ENCODE assay signal across 8 cellular contexts in genomic region chr5:109688647-109688998, GRCh38. TPM values are rescaled to one million over a fixed set of nuclear protein-coding genes. Genes with fewer than 3 reads are reported as not detected.
DNase-seq lines count a peak whose midpoint lies in the region; ATAC-seq and TF ChIP-seq lines count a peak whose summit lies in the region.

No MANE protein-coding gene starts in this region.

- H3K36me3 ChIP-seq in Panc1 (ENCODE audit: control insufficient read depth, insufficient read depth, low read length), result no peaks in the 10 kb centered on the region; the same call in 1 of the 2 replicates
- H3K36me3 ChIP-seq in colonic mucosa, result no peaks in the 10 kb centered on the region
- H3K36me3 ChIP-seq in vagina, result no peaks in the 10 kb centered on the region

- H3K9ac ChIP-seq in colonic mucosa (ENCODE audit: low read depth in 2 of 2, low read length in 2 of 2), result peak overlapping the region; percentile 72 to 87

- no TSS peak for BruUV-seq in Panc1 (replicated peaks; lab: Mats Ljungman, UMichigan)

- intact Hi-C loops in Panc1 (cut with micrococcal nuclease; ENCODE audit: unreplicated experiment) (no loop called here), colonic mucosa (cut with DNase I) (loop anchor here (5.0 kb wide), 1 partner anchor 766 kb away; no protein-coding TSS in a partner anchor), vagina (cut with DNase I) (no loop called here)

- no peak for TF ChIP-seq POLR2A in vagina (IDR thresholded peaks at IDR 0.05)

- no peaks in the 10 kb centered on the region for H3K9me3 ChIP-seq in Panc1 (ENCODE audit: control insufficient read depth, insufficient read depth, low read depth, low read length)
- H3K9me3 ChIP-seq in colonic mucosa, result no peaks in the 10 kb centered on the region
- no peaks in the 10 kb centered on the region for H3K9me3 ChIP-seq in mononuclear cell (ENCODE audit: low read depth, low read length)
- H3K9me3 ChIP-seq in vagina, result peaks cover 6% of the 10 kb centered on the region

- TF ChIP-seq CTCF in Panc1 (IDR thresholded peaks at IDR 0.05), result peak; percentile 66
- TF ChIP-seq CTCF in colonic mucosa (IDR thresholded peaks at IDR 0.05), result peak; percentile 53
- TF ChIP-seq CTCF in vagina (IDR thresholded peaks at IDR 0.05), result peak in 1 of 3 experiments; percentile 7

- POLR2A ChIA-PET in Panc1 (lab: Charles Lee), result interaction anchor here (0.7 kb wide), 1 partner anchor 114 kb away, joined by 7 read pairs; no protein-coding TSS in a partner anchor

- in situ Hi-C loops in Panc1 (cut with HindIII; ENCODE audit: low pct_unique_long_range_greater_than_20kb, low sequenced_read_pairs), result no loop called here

- CTCF ChIA-PET in Panc1 (lab: Charles Lee), result interaction anchor here (0.6 to 1.1 kb wide), 3 partner anchors 181 to 1207 kb away, joined by 3 to 10 read pairs (median 3); no protein-coding TSS in a partner anchor

- DNase-seq in NCI-H1417 (lab: John Stamatoyannopoulos, UW), result peak in 2 of 3 experiments; percentile 46 to 66
- DNase-seq in NCI-H1417 treated with DMSO at 0.1 percent for 48 hours (lab: John Stamatoyannopoulos, UW), result no peak
- DNase-seq in Panc1 (ENCODE audit: low read depth, low spot score), result no peak
- peak; percentile 78 for DNase-seq in colonic mucosa
- DNase-seq in vagina (ENCODE audit: extremely low spot score in 2 of 2), result no peak

- ATAC-seq in HG03378 (IDR thresholded peaks at IDR 0.05; ENCODE audit: unreplicated experiment), result peak; percentile 1
- ATAC-seq in Panc1, result no peak
- no peak for ATAC-seq in GM21528 (IDR thresholded peaks at IDR 0.05; ENCODE audit: low FRiP score, unreplicated experiment)

- peak overlapping the region; percentile 65 to 90 for H3K4me3 ChIP-seq in Panc1 (ENCODE audit: low read depth in 2 of 2, low read length in 2 of 2)
- H3K4me3 ChIP-seq in colonic mucosa, result peak overlapping the region; percentile 97
- H3K4me3 ChIP-seq in mononuclear cell (ENCODE audit: low read length), result peak overlapping the region; percentile 81
- peak overlapping the region; percentile 64 to 92 for H3K4me3 ChIP-seq in vagina

- H3K27me3 ChIP-seq in Panc1 (ENCODE audit: control insufficient read depth, insufficient read depth, low read length) (no peaks in the 10 kb centered on the region), colonic mucosa (no peaks in the 10 kb centered on the region), mononuclear cell (ENCODE audit: insufficient read depth, low read length) (no peaks in the 10 kb centered on the region), vagina (no peaks in the 10 kb centered on the region)

- H3K27ac ChIP-seq in Panc1 (ENCODE audit: low read length) (peak overlapping the region; percentile 90), colonic mucosa (peak overlapping the region; percentile 99), vagina (peak overlapping the region; percentile 88)

- H3K4me1 ChIP-seq in Panc1 (ENCODE audit: control insufficient read depth, insufficient read depth, low read length), result peaks cover 15% of the 10 kb centered on the region
- H3K4me1 ChIP-seq in colonic mucosa, result peaks cover 6% of the 10 kb centered on the region
- peaks cover 30% of the 10 kb centered on the region for H3K4me1 ChIP-seq in mononuclear cell (ENCODE audit: insufficient read depth, low read length)
- peaks cover 25% of the 10 kb centered on the region for H3K4me1 ChIP-seq in vagina

RNA-seq across cellular contexts. Expression of gene MAN2A1, which starts 1.1 kb away (rescaled TPM):
- total RNA-seq in Panc1 (2021; ENCODE audit: unreplicated experiment) (51.0 TPM), colonic mucosa (100 to 1,000 TPM in 1 of 2 donors, 10 to 100 TPM in 1; 81.2 to 104 TPM), mononuclear cell (112 TPM), vagina (33.9 TPM)
- 17.1 TPM for polyA plus RNA-seq in Panc1 (2012; ENCODE audit: insufficient read length)

Comparison
In these comparisons a context has a peak if more than half of its experiments do, and no peak if none do; other contexts are left out.
1. DNase-seq: peak in NCI-H1417 (2 of 3) and colonic mucosa (single experiment); none in NCI-H1417 treated with DMSO at 0.1 percent for 48 hours (single experiment), Panc1 (single experiment) and vagina (0 of 2).
2. Peak in every context shown above with its lines, with median percentiles within 50 percentile points of each other: H3K27ac ChIP-seq and H3K4me3 ChIP-seq.